10 cellular contexts compared by ENCODE assay signal in the genomic region with DNA sequence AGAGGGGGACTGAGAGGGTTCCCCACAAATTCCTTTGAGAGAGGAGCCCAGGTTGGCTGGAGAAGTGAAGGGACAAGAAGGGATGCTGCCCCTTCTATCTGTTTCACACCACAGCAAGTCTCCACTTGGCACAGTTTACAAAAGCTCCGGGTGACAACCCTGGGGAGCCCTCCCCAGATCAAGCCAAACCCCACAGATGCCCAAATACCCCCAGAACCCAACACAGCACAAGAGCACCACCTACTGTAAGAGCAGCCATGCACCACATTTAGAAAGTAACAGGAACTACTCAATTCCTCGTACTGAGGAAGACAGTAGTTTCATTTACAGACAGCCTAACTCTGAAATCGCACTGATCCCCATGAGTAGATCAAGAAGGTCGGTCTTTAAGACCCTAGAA.
DNase-seq lines count a peak whose midpoint lies in the region; ATAC-seq, FAIRE-seq and TF ChIP-seq lines count a peak whose summit lies in the region.
"Had no signal": no experiment of that assay in that cellular context is flagged by ENCODE, and none has a peak within 500 bp of the region (broad histone marks: within the 10 kb centered on the region; RNA-seq: fewer than 3 reads in every experiment).

No MANE protein-coding gene starts in this region.

- intact Hi-C loops in HepG2 (cut with micrococcal nuclease; ENCODE audit: unreplicated experiment) = no loop called here
- intact Hi-C loops in right lobe of liver (cut with DNase I) = no loop called here
- intact Hi-C loops in PC-9 (cut with micrococcal nuclease; ENCODE audit: unreplicated experiment) = loop anchor here (1.0 to 10.0 kb wide), 6 partner anchors 127 to 963 kb away; partner anchors contain the start of gene TRIM24
- intact Hi-C loops in upper lobe of right lung (cut with DNase I) = no loop called here

- BruUV-seq in HepG2 (replicated peaks; lab: Mats Ljungman, UMichigan) (no TSS peak), PC-9 (replicated peaks; lab: Mats Ljungman, UMichigan) (no TSS peak)

- CTCF ChIA-PET in HepG2 (lab: Yijun Ruan, JAX; ENCODE audit: low intra/inter-chr PET ratio, low total read pairs) = no interaction called here
- CTCF ChIA-PET in PC-9 (lab: Charles Lee) = no interaction called here

- H3K27ac ChIP-seq in HepG2 (ENCODE audit: extremely low read length, insufficient read depth, low read length) = no peak overlapping the region
- no peak overlapping the region for H3K27ac ChIP-seq in right lobe of liver
- no peak overlapping the region for H3K27ac ChIP-seq in PC-9
- H3K27ac ChIP-seq in upper lobe of right lung = no peak overlapping the region
- H3K27ac ChIP-seq: thoracic aorta had no signal

- TF ChIP-seq CTCF in HepG2 (CRISPR knock-in tag; IDR thresholded peaks at IDR 0.05) (peak; percentile 67), right lobe of liver (IDR thresholded peaks at IDR 0.05) (no peak), PC-9 (conservative IDR thresholded peaks at IDR 0.05) (peak; percentile 80), bronchial epithelial cell (IDR thresholded peaks at IDR 0.05; ENCODE audit: insufficient read depth, low read length, severe bottlenecking) (peak; percentile 51), upper lobe of right lung (IDR thresholded peaks at IDR 0.05) (peak; percentile 29)

- peaks cover 24% of the 10 kb centered on the region for H3F3A ChIP-seq in PC-9 (ENCODE audit: insufficient read depth, low read depth)

- H4K20me1 ChIP-seq in HepG2 (ENCODE audit: insufficient read depth, low read length) (no peaks in the 10 kb centered on the region), PC-9 (ENCODE audit: insufficient read depth) (no peaks in the 10 kb centered on the region)

- H3K27me3 ChIP-seq in HepG2 (ENCODE audit: control insufficient read depth in 1 of 2, insufficient read depth in 2 of 2, low read length in 2 of 2) (no peaks in the 10 kb centered on the region), right lobe of liver (no peaks in the 10 kb centered on the region), PC-9 (ENCODE audit: insufficient read depth, low read depth) (no peaks in the 10 kb centered on the region), bronchial epithelial cell (ENCODE audit: control insufficient read depth, insufficient read depth, low read length) (no peaks in the 10 kb centered on the region), upper lobe of right lung (no peaks in the 10 kb centered on the region)

- DNase-seq in HepG2 (ENCODE audit: low spot score) = no peak
- no peak for DNase-seq in right lobe of liver
- DNase-seq in PC-9 = peak in 1 of 2 experiments; percentile 51
- peak; percentile 10 for DNase-seq in bronchial epithelial cell (ENCODE audit: low read depth)
- no peak for DNase-seq in upper lobe of right lung
- DNase-seq in NCI-H446 treated with DMSO at 0.1 percent for 48 hours (lab: John Stamatoyannopoulos, UW) = no peak
- DNase-seq in frontal cortex (ENCODE audit: low spot score in 2 of 2) = no peak

- TF ChIP-seq EP300 in HepG2 (IDR thresholded peaks at IDR 0.05; ENCODE audit: low read depth in 2 of 2, low read length in 2 of 2) (no peak), HepG2 (CRISPR knock-in tag; IDR thresholded peaks at IDR 0.05; ENCODE audit: borderline replicate concordance) (no peak)

- H3K36me3 ChIP-seq in HepG2 (replicated peaks in 1 of 2; ENCODE audit: control insufficient read depth in 1 of 2, insufficient read depth in 2 of 2, low read length in 2 of 2) (peaks cover 2 to 6% of the 10 kb centered on the region in 2 experiments; a peak in 1 of 5 replicates), right lobe of liver (no peaks in the 10 kb centered on the region), PC-9 (ENCODE audit: low read depth) (peaks cover 2% of the 10 kb centered on the region; the same call in 1 of the 2 replicates), bronchial epithelial cell (ENCODE audit: control insufficient read depth, insufficient read depth, low read length) (no peaks in the 10 kb centered on the region), upper lobe of right lung (peaks cover 5% of the 10 kb centered on the region)
- H3K36me3 ChIP-seq: thoracic aorta had no signal

- no peak overlapping the region for H2AFZ ChIP-seq in HepG2 (ENCODE audit: low read length)
- no peak overlapping the region for H2AFZ ChIP-seq in PC-9

- 78% methylated on average over 4 of the region's 4 CpGs for WGBS in HepG2 (ENCODE audit: low lambda C conversion rate)
- 38% methylated on average over 3 of the region's 4 CpGs for WGBS in right lobe of liver (ENCODE audit: insufficient coverage, low coverage, low lambda C conversion rate, missing lambda C conversion rate)

- H3K9me2 ChIP-seq in PC-9 (ENCODE audit: insufficient read depth) = no peaks in the 10 kb centered on the region

- no peak overlapping the region for H3K9ac ChIP-seq in HepG2 (ENCODE audit: insufficient read depth, low read depth, low read length)

- POLR2A ChIA-PET in HepG2 (lab: Yijun Ruan, JAX) (no interaction called here), PC-9 (lab: Charles Lee; ENCODE audit: unreplicated experiment) (no interaction called here)

- FAIRE-seq in HepG2 (lab: Jason Lieb, UNC) (no peak), bronchial epithelial cell (lab: Jason Lieb, UNC) (no peak), frontal cortex (lab: Jason Lieb, UNC) (no peak)
- FAIRE-seq: islet of Langerhans had no signal

- ATAC-seq in HepG2 (0 out of 3 replicates have a peak, but pooled peaks have one; percentile 32), right lobe of liver (no peak), upper lobe of right lung (peak; percentile 55), GM21381 (IDR thresholded peaks at IDR 0.05; ENCODE audit: unreplicated experiment) (no peak)

- H3K4me2 ChIP-seq in HepG2 (ENCODE audit: low read depth, low read length) (no peak overlapping the region), PC-9 (no peak overlapping the region; the same call in 1 of the 2 replicates)

- TF ChIP-seq RAD21 in HepG2 (CRISPR knock-in tag; IDR thresholded peaks at IDR 0.05) = no peak

- H3K4me3 ChIP-seq in HepG2 (replicated peaks in 1 of 3; ENCODE audit: insufficient read depth in 1 of 3, low read depth in 2 of 3, low read length in 3 of 3) = no peak overlapping the region
- no peak overlapping the region for H3K4me3 ChIP-seq in right lobe of liver
- H3K4me3 ChIP-seq in PC-9 = no peak overlapping the region
- H3K4me3 ChIP-seq in bronchial epithelial cell (ENCODE audit: low read depth, low read length) = no peak overlapping the region
- no peak overlapping the region for H3K4me3 ChIP-seq in upper lobe of right lung
- H3K4me3 ChIP-seq: thoracic aorta had no signal

- H3K9me3 ChIP-seq in HepG2 (ENCODE audit: low read length) (no peaks in the 10 kb centered on the region), right lobe of liver (no peaks in the 10 kb centered on the region), PC-9 (ENCODE audit: insufficient read depth, low read depth) (no peaks in the 10 kb centered on the region), upper lobe of right lung (no peaks in the 10 kb centered on the region)
- H3K9me3 ChIP-seq: thoracic aorta had no signal

- in situ Hi-C loops in HepG2 (cut with HindIII; ENCODE audit: extremely low pct_ligation_motif_present, low pct_unique_long_range_greater_than_20kb) = no loop called here

- no peaks in the 10 kb centered on the region for H3K4me1 ChIP-seq in HepG2 (ENCODE audit: insufficient read depth, low read length)
- no peaks in the 10 kb centered on the region for H3K4me1 ChIP-seq in right lobe of liver
- H3K4me1 ChIP-seq in PC-9 (replicated peaks; ENCODE audit: insufficient read depth) = peaks cover 28% of the 10 kb centered on the region
- H3K4me1 ChIP-seq in upper lobe of right lung = no peaks in the 10 kb centered on the region

- TF ChIP-seq POLR2A in HepG2 (IDR thresholded peaks at IDR 0.05; ENCODE audit: insufficient read depth in 1 of 2, low read depth in 2 of 2, low read length in 2 of 2) (no peak), right lobe of liver (IDR thresholded peaks at IDR 0.05) (no peak)

- H3K79me2 ChIP-seq in HepG2 (ENCODE audit: insufficient read depth, low read length) = no peaks in the 10 kb centered on the region
- no peaks in the 10 kb centered on the region for H3K79me2 ChIP-seq in PC-9 (ENCODE audit: low read depth)

TF ChIP-seq in HepG2, 621 proteins besides CTCF, POLR2A, EP300 and RAD21:
- peak; percentile 66 for TF ChIP-seq STAG1 (CRISPR knock-in tag; IDR thresholded peaks at IDR 0.05)
- TF ChIP-seq, protein P1, sequence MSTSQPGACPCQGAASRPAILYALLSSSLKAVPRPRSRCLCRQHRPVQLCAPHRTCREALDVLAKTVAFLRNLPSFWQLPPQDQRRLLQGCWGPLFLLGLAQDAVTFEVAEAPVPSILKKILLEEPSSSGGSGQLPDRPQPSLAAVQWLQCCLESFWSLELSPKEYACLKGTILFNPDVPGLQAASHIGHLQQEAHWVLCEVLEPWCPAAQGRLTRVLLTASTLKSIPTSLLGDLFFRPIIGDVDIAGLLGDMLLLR (CRISPR knock-in tag; IDR thresholded peaks at IDR 0.05) = no peak

Comparison
In these comparisons a context has a peak if more than half of its experiments do, and no peak if none do; other contexts are left out.
1. ATAC-seq: peak in HepG2 (single experiment) and upper lobe of right lung (single experiment); none in right lobe of liver (0 of 4) and GM21381 (single experiment).
2. CTCF ChIP-seq: peak in HepG2 (single experiment), PC-9 (single experiment), bronchial epithelial cell (single experiment) and upper lobe of right lung (single experiment); none in right lobe of liver (0 of 4).